Comparison of ENCODE assay signal across 8 cellular contexts in the genomic region with DNA sequence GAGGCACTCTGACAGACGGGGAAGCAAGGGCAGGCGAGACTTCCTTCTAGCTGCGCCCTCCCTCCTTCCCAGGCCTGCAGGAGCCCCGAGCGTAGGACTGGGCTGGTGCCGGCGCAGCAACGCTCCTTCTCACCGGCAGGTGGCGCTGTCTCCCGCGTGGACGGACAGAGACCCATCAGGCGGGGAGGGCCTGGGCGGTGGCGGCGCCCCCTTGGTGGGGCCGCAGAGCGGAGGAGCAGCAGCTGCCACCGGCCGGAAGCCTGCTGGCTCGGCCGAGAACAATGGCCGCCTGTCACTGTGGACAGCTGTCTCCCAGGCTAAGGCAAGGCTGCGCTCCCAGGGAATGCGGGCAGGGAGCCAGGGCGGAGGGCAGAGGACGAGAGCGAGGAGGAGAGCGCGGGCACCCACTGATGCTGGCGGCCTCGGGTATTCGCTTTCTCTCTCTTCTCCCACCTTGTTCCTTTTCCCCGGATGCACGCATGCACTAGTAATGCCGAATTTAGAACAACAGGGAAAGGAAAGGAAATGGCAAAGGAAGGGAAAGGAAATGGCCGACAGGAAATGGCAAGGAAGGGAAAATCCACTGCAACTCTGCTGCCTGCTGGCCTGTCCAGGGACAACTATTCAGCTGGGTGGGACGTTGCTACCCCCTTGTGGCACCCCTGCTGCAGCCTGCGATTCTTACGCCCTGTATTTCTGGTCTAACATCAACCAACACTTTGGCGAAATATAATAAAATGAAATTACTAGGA. TPM values are rescaled to one million over a fixed set of nuclear protein-coding genes. Genes with fewer than 3 reads are reported as not detected.
DNase-seq lines count a peak whose midpoint lies in the region; ATAC-seq and TF ChIP-seq lines count a peak whose summit lies in the region.

No MANE protein-coding gene starts in this region.

- peak overlapping the region; percentile 94 for H3K27ac Mint-ChIP-seq in endodermal cell

- H3K4me1 ChIP-seq in endodermal cell (ENCODE audit: control insufficient read depth, insufficient read depth, low read length) (peaks cover 4% of the 10 kb centered on the region), mesodermal cell (ENCODE audit: control insufficient read depth, insufficient read depth, low read length, poor library complexity, severe bottlenecking) (peaks cover 35% of the 10 kb centered on the region)

- no peaks in the 10 kb centered on the region for H3K27me3 Mint-ChIP-seq in endodermal cell (ENCODE audit: insufficient read depth)

- H3K9ac ChIP-seq in endodermal cell (ENCODE audit: extremely low read depth, low read length, poor library complexity, severe bottlenecking): peak overlapping the region; percentile 62

- peaks cover 19% of the 10 kb centered on the region for H3K36me3 Mint-ChIP-seq in endodermal cell (ENCODE audit: low read depth)

- no peaks in the 10 kb centered on the region for H3K9me3 Mint-ChIP-seq in endodermal cell

- H3K27me3 ChIP-seq in endodermal cell (ENCODE audit: control insufficient read depth, insufficient read depth, low read length, poor library complexity, severe bottlenecking): no peaks in the 10 kb centered on the region

- peak overlapping the region; percentile 73 for H3K4me3 Mint-ChIP-seq in endodermal cell

- WGBS in endodermal cell (ENCODE audit: insufficient coverage in 1 of 2, insufficient read length in 1 of 2), 2 experiments: 3 to 9% methylated on average over 6 to 41 of the region's 42 CpGs
- 3 to 5% methylated on average over 24 to 31 of the region's 42 CpGs for WGBS in mesodermal cell (ENCODE audit: insufficient coverage in 2 of 2), 2 experiments

- peak; percentile 96 for TF ChIP-seq CTCF in endodermal cell (conservative IDR thresholded peaks at IDR 0.05)

- peak overlapping the region; percentile 75 for H3K4me3 ChIP-seq in endodermal cell (ENCODE audit: low read length)
- peak overlapping the region; percentile 41 for H3K4me3 ChIP-seq in mesodermal cell (ENCODE audit: extremely low read depth, insufficient read depth, low read length, poor library complexity, severe bottlenecking)

- H3K36me3 ChIP-seq in endodermal cell (ENCODE audit: control insufficient read depth, insufficient read depth, low read length): peaks cover 39% of the 10 kb centered on the region
- H3K36me3 ChIP-seq in mesodermal cell (ENCODE audit: control insufficient read depth, insufficient read depth, low read length): peaks cover 50% of the 10 kb centered on the region

- no peaks in the 10 kb centered on the region for H3K9me3 ChIP-seq in endodermal cell (ENCODE audit: control insufficient read depth, low read length)
- H3K9me3 ChIP-seq in mesodermal cell (ENCODE audit: control insufficient read depth, low read length): no peaks in the 10 kb centered on the region

- peak overlapping the region; percentile 97 for H3K27ac ChIP-seq in endodermal cell (ENCODE audit: low read depth, low read length)
- peak overlapping the region; percentile 96 for H3K27ac ChIP-seq in mesodermal cell (ENCODE audit: low read depth, low read length, severe bottlenecking)

- ATAC-seq in GM19455 (IDR thresholded peaks at IDR 0.05; ENCODE audit: unreplicated experiment): peak; percentile 84

- peaks cover 4% of the 10 kb centered on the region for H3K4me1 Mint-ChIP-seq in endodermal cell

- DNase-seq in CD1c-positive myeloid dendritic cell (ENCODE audit: extremely low spot score) (peak; percentile 98), HT1080 (ENCODE audit: low read depth) (peak; percentile 90), NOMO-1 (lab: John Stamatoyannopoulos, UW; ENCODE audit: unreplicated experiment in 2 of 2) (peak; percentile 91 to 94), endodermal cell (peak; percentile 98)
- peak; percentile 66 for DNase-seq in activated CD8-positive, alpha-beta memory T cell treated with anti-CD3 and anti-CD28 coated beads, Interleukin-2, amount 50 U/mL, for 1 hour (ENCODE audit: extremely low read depth)
- peak; percentile 87 for DNase-seq in stimulated activated CD8-positive, alpha-beta memory T cell treated with anti-CD3 and anti-CD28 coated beads, Interleukin-15, amount 100 ng/mL, for 1 hour (ENCODE audit: low read depth)

RNA-seq across cellular contexts. Expression of a gene that starts 14.4 kb away (rescaled TPM):
- 75.2 and 84.4 TPM in 2 replicates for total RNA-seq in HT1080 (2014; rRNA removed; shearing (Covaris generic))
- 51.7 and 54.0 TPM in 2 replicates for polyA plus RNA-seq in HT1080 (2015; cell fraction: cytosol; rRNA removed)
- polyA plus RNA-seq in HT1080 (2015; cell fraction: nucleus; rRNA removed): 66.6 and 73.5 TPM in 2 replicates
- total RNA-seq in endodermal cell: 10 to 100 TPM; 37.6 to 49.2 TPM
- polyA plus RNA-seq in endodermal cell (2013, experiment 1 of 2): 20.3 TPM
- polyA plus RNA-seq in endodermal cell (2013, experiment 2 of 2): 18.3 TPM
- polyA plus RNA-seq in mesodermal cell (2013, experiment 1 of 2): 32.7 TPM
- polyA plus RNA-seq in mesodermal cell (2013, experiment 2 of 2): 25.9 TPM

RNA-seq across cellular contexts. Expression of a gene that starts 44.3 kb away (rescaled TPM):
- 42.5 and 48.9 TPM in 2 replicates for total RNA-seq in HT1080 (2014; rRNA removed; shearing (Covaris generic))
- 14.3 and 17.5 TPM in 2 replicates for polyA plus RNA-seq in HT1080 (2015; cell fraction: cytosol; rRNA removed)
- polyA plus RNA-seq in HT1080 (2015; cell fraction: nucleus; rRNA removed): 82.7 and 96.4 TPM in 2 replicates
- total RNA-seq in endodermal cell: 10 to 100 TPM; 68.8 to 71.9 TPM
- 61.4 TPM for polyA plus RNA-seq in endodermal cell (2013, experiment 1 of 2)
- polyA plus RNA-seq in endodermal cell (2013, experiment 2 of 2): 49.3 TPM
- polyA plus RNA-seq in mesodermal cell (2013, experiment 1 of 2): 54.8 TPM
- 41.0 TPM for polyA plus RNA-seq in mesodermal cell (2013, experiment 2 of 2)

Comparison
In these comparisons a context has a peak if more than half of its experiments do, and no peak if none do; other contexts are left out.
1. Peak in every context shown above with its lines: DNase-seq, ATAC-seq, H3K4me3 ChIP-seq and H3K27ac ChIP-seq.